ENCODE assay signal across 28 cellular contexts in the genomic region with DNA sequence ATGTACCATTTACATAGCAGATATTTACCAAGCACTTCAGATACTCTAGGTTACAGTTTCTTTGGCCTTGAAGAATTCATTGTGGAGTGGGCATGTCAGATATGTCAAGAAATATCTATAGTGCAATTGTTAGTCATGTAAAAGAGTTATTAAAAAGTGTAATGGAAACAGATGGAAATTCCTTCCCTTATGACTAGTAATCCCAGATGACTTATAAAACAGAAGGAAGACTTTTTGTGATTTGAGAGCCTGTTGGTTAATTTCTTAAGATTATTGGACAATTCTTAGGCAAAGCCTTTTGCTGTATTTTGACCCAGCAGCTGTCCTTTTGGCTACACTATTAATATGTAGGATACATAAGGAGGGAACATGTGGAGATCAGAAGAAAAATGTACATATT.
"Had no signal": no experiment of that assay in that cellular context is flagged by ENCODE, and none has a peak within 500 bp of the region (broad histone marks: within the 10 kb centered on the region; RNA-seq: fewer than 3 reads in every experiment).

No MANE protein-coding gene starts in this region.

- H3K27ac Mint-ChIP-seq: activated B cell treated with CpG ODN at 0.5 μM for 24 hours; activated CD8-positive, alpha-beta memory T cell treated with anti-CD3 and anti-CD28 coated beads, Interleukin-2, amount 10 ng/mL, durations not matched to agents 7 days and 5 days; activated CD8-positive, alpha-beta T cell treated with anti-CD3 and anti-CD28 coated beads, Interleukin-2, amount 10 ng/mL, durations not matched to agents 7 days and 5 days; activated naive CD4-positive, alpha-beta T cell treated with anti-CD3 and anti-CD28 coated beads, Interleukin-2, amount 50 U/mL, for 24 hours; activated naive CD8-positive, alpha-beta T cell treated with anti-CD3 and anti-CD28 coated beads, Interleukin-2, amount 50 U/mL, for 24 hours; activated T-helper 2 cell treated with anti-CD3 and anti-CD28 coated beads, Interferon-gamma antibody, Interleukin-2, Interleukin-4, amounts not matched to agents 10 μg/mL and 5 μg/mL and 100 μg/mL, durations not matched to agents 14 hours and 24 hours and 36 hours; nephron; progenitor cell of endocrine pancreas; stimulated activated memory B cell treated with anti-CD40 and anti-IgM and Interleukin-4, amounts not matched to agents 10 μg/mL and 1 μg/mL and 100 μg/mL, for 72 hours; stimulated activated naive CD8-positive, alpha-beta T cell treated with anti-CD3 and anti-CD28 coated beads, Interleukin-15, amount 100 ng/mL, for 72 hours; T-helper 2 cell treated with Interferon-gamma antibody and Interleukin-4, amounts not matched to agents 5 μg/mL and 100 μg/mL, for 36 hours had no signal

- H3K9me3 ChIP-seq: esophagus squamous epithelium, ovary, thyroid gland, upper lobe of left lung, vagina had no signal

- H3K27ac ChIP-seq: epithelial cell of prostate, esophagus squamous epithelium, left ventricle myocardium inferior, ovary, thyroid gland, upper lobe of left lung, vagina had no signal

- DNase-seq: activated B cell treated with CpG ODN at 0.5 μM for 24 hours; activated CD4-positive, alpha-beta T cell treated with anti-CD3 and anti-CD28 coated beads, Interleukin-2, amount 50 U/mL, for 1 hour; activated CD8-positive, alpha-beta memory T cell treated with anti-CD3 and anti-CD28 coated beads, Interleukin-2, amount 10 ng/mL, durations not matched to agents 7 days and 5 days; activated CD8-positive, alpha-beta T cell treated with anti-CD3 and anti-CD28 coated beads, Interleukin-2, amount 10 ng/mL, durations not matched to agents 7 days and 5 days; activated naive CD8-positive, alpha-beta T cell treated with anti-CD3 and anti-CD28 coated beads, Interleukin-2, amount 50 U/mL, for 24 hours; activated T-cell treated with anti-CD3 and anti-CD28 coated beads, Interleukin-2, amount 50 U/mL, for 48 hours; dermis blood vessel endothelial cell; effector CD4-positive, alpha-beta T cell; esophagus squamous epithelium; left ventricle myocardium inferior; ovary; small intestine; stimulated activated CD4-positive, alpha-beta T cell treated with anti-CD3 and anti-CD28 coated beads, Interleukin-4, amount 100 ng/mL, for 4 hours; stimulated activated CD8-positive, alpha-beta memory T cell treated with anti-CD3 and anti-CD28 coated beads, Interleukin-4, amount 100 ng/mL, for 48 hours; stimulated activated naive CD8-positive, alpha-beta T cell treated with anti-CD3 and anti-CD28 coated beads, Interleukin-15, amount 100 ng/mL, for 72 hours; thyroid gland; upper lobe of left lung had no signal

- H3K4me1 Mint-ChIP-seq: activated B cell treated with CpG ODN at 0.5 μM for 24 hours; activated CD8-positive, alpha-beta memory T cell treated with anti-CD3 and anti-CD28 coated beads, Interleukin-2, amount 10 ng/mL, durations not matched to agents 7 days and 5 days; activated naive CD4-positive, alpha-beta T cell treated with anti-CD3 and anti-CD28 coated beads, Interleukin-2, amount 50 U/mL, for 24 hours; activated naive CD8-positive, alpha-beta T cell treated with anti-CD3 and anti-CD28 coated beads, Interleukin-2, amount 50 U/mL, for 24 hours; central memory CD8-positive, alpha-beta T cell; nephron; stimulated activated memory B cell treated with anti-CD40 and anti-IgM and Interleukin-4, amounts not matched to agents 10 μg/mL and 1 μg/mL and 100 μg/mL, for 72 hours; stimulated activated naive CD8-positive, alpha-beta T cell treated with anti-CD3 and anti-CD28 coated beads, Interleukin-15, amount 100 ng/mL, for 72 hours had no signal

- H3K36me3 Mint-ChIP-seq: activated CD8-positive, alpha-beta memory T cell treated with anti-CD3 and anti-CD28 coated beads, Interleukin-2, amount 10 ng/mL, durations not matched to agents 7 days and 5 days; activated naive CD4-positive, alpha-beta T cell treated with anti-CD3 and anti-CD28 coated beads, Interleukin-2, amount 50 U/mL, for 24 hours; stimulated activated memory B cell treated with anti-CD40 and anti-IgM and Interleukin-4, amounts not matched to agents 10 μg/mL and 1 μg/mL and 100 μg/mL, for 72 hours had no signal

- H3K27me3 Mint-ChIP-seq: activated B cell treated with CpG ODN at 0.5 μM for 24 hours; activated CD8-positive, alpha-beta memory T cell treated with anti-CD3 and anti-CD28 coated beads, Interleukin-2, amount 10 ng/mL, durations not matched to agents 7 days and 5 days; activated naive CD4-positive, alpha-beta T cell treated with anti-CD3 and anti-CD28 coated beads, Interleukin-2, amount 50 U/mL, for 24 hours; activated naive CD8-positive, alpha-beta T cell treated with anti-CD3 and anti-CD28 coated beads, Interleukin-2, amount 50 U/mL, for 24 hours; central memory CD8-positive, alpha-beta T cell; progenitor cell of endocrine pancreas; stimulated activated memory B cell treated with anti-CD40 and anti-IgM and Interleukin-4, amounts not matched to agents 10 μg/mL and 1 μg/mL and 100 μg/mL, for 72 hours; stimulated activated naive CD8-positive, alpha-beta T cell treated with anti-CD3 and anti-CD28 coated beads, Interleukin-15, amount 100 ng/mL, for 72 hours had no signal

- ATAC-seq: activated CD8-positive, alpha-beta memory T cell treated with anti-CD3 and anti-CD28 coated beads, Interleukin-2, amount 10 ng/mL, durations not matched to agents 7 days and 5 days; activated CD8-positive, alpha-beta T cell treated with anti-CD3 and anti-CD28 coated beads, Interleukin-2, amount 10 ng/mL, durations not matched to agents 7 days and 5 days; activated naive CD8-positive, alpha-beta T cell treated with anti-CD3 and anti-CD28 coated beads, Interleukin-2, amount 50 U/mL, for 24 hours; sciatic nerve; stimulated activated memory B cell treated with anti-CD40 and anti-IgM and Interleukin-4, amounts not matched to agents 10 μg/mL and 1 μg/mL and 100 μg/mL, for 72 hours; stimulated activated naive CD8-positive, alpha-beta T cell treated with anti-CD3 and anti-CD28 coated beads, Interleukin-15, amount 100 ng/mL, for 72 hours had no signal

- H3K4me3 ChIP-seq: esophagus squamous epithelium, left ventricle myocardium inferior, lung, ovary, thyroid gland, upper lobe of left lung, vagina had no signal

- H3K27me3 ChIP-seq: esophagus squamous epithelium, ovary, thyroid gland, upper lobe of left lung, vagina had no signal

- H3K4me1 ChIP-seq: esophagus squamous epithelium, left ventricle myocardium inferior, thyroid gland, upper lobe of left lung, vagina had no signal

- H3K36me3 ChIP-seq: esophagus squamous epithelium, left ventricle myocardium inferior, ovary, thyroid gland, upper lobe of left lung, vagina had no signal

- H3K9me3 Mint-ChIP-seq: activated naive CD4-positive, alpha-beta T cell treated with anti-CD3 and anti-CD28 coated beads, Interleukin-2, amount 50 U/mL, for 24 hours; activated naive CD8-positive, alpha-beta T cell treated with anti-CD3 and anti-CD28 coated beads, Interleukin-2, amount 50 U/mL, for 24 hours; activated T-helper 2 cell treated with anti-CD3 and anti-CD28 coated beads, Interferon-gamma antibody, Interleukin-2, Interleukin-4, amounts not matched to agents 10 μg/mL and 5 μg/mL and 100 μg/mL, durations not matched to agents 14 hours and 24 hours and 36 hours; central memory CD8-positive, alpha-beta T cell; stimulated activated naive CD8-positive, alpha-beta T cell treated with anti-CD3 and anti-CD28 coated beads, Interleukin-15, amount 100 ng/mL, for 72 hours; T-helper 2 cell treated with Interferon-gamma antibody and Interleukin-4, amounts not matched to agents 5 μg/mL and 100 μg/mL, for 36 hours had no signal

- H3K4me3 Mint-ChIP-seq: activated B cell treated with CpG ODN at 0.5 μM for 24 hours; activated CD8-positive, alpha-beta memory T cell treated with anti-CD3 and anti-CD28 coated beads, Interleukin-2, amount 10 ng/mL, durations not matched to agents 7 days and 5 days; activated CD8-positive, alpha-beta T cell treated with anti-CD3 and anti-CD28 coated beads, Interleukin-2, amount 10 ng/mL, durations not matched to agents 7 days and 5 days; activated naive CD4-positive, alpha-beta T cell treated with anti-CD3 and anti-CD28 coated beads, Interleukin-2, amount 50 U/mL, for 24 hours; activated naive CD8-positive, alpha-beta T cell treated with anti-CD3 and anti-CD28 coated beads, Interleukin-2, amount 50 U/mL, for 24 hours; central memory CD8-positive, alpha-beta T cell; nephron; stimulated activated memory B cell treated with anti-CD40 and anti-IgM and Interleukin-4, amounts not matched to agents 10 μg/mL and 1 μg/mL and 100 μg/mL, for 72 hours; stimulated activated naive CD8-positive, alpha-beta T cell treated with anti-CD3 and anti-CD28 coated beads, Interleukin-15, amount 100 ng/mL, for 72 hours; T-helper 2 cell treated with Interferon-gamma antibody and Interleukin-4, amounts not matched to agents 5 μg/mL and 100 μg/mL, for 36 hours had no signal
